Comparison of ENCODE assay signal across 8 cellular contexts in the genomic region with DNA sequence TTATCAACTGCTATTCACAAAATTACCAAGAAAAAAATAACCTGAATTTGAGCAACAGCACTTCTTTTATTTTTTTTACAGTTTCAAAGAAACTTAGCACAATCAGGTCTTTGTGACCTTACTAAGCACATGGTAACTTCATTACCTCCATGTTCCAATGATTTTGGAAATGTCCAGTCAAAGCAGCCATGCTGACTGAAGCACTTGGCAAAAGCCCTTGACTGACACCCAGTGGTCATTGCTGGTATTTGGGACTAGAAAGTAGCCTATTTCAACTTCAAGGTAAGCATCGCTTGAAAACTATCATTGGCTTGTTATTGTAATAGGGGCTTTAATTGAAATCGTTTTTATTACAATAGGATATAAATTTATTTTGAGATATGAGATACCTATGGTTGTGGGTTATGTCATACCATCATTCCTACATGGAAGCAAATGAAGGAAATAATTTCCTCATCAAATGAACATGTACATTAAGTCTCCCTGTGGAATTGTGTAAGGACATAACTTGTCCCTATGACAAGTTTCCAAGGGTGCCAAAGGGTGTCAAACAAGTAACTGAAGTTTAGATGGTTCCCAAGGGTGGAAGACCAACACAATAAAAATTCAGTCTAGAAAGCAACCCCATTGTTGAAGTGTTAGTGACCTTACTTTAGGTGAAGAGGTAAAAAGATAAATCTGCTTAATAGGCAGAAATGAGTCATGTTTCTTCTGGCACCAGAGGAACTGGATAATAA. TPM values are rescaled to one million over a fixed set of nuclear protein-coding genes. Genes with fewer than 3 reads are reported as not detected.
DNase-seq lines count a peak whose midpoint lies in the region; ATAC-seq and TF ChIP-seq lines count a peak whose summit lies in the region.

No MANE protein-coding gene starts in this region.

- H3K27me3 ChIP-seq in esophagus muscularis mucosa (no peaks in the 10 kb centered on the region), vagina (no peaks in the 10 kb centered on the region)

- intact Hi-C loops in activated CD4-positive, alpha-beta T cell treated with anti-CD3 and anti-CD28 coated beads for 36 hours (cut with DNase I, micrococcal nuclease), result loop anchor here (1.0 to 10.0 kb wide), 5 partner anchors 452 to 1911 kb away; no protein-coding TSS in a partner anchor
- intact Hi-C loops in esophagus muscularis mucosa (cut with DNase I) (loop anchor here (5.0 to 10.0 kb wide), 2 partner anchors 1055 to 1912 kb away; no protein-coding TSS in a partner anchor), vagina (cut with DNase I) (no loop called here)

- H3K9me3 ChIP-seq in esophagus muscularis mucosa (no peaks in the 10 kb centered on the region), vagina (no peaks in the 10 kb centered on the region)

- WGBS in esophagus muscularis mucosa, result 17% methylated on average over 2 of the region's 2 CpGs

- DNase-seq in NCI-H1694 (lab: John Stamatoyannopoulos, UW) (peak; percentile 48), esophagus muscularis mucosa (ENCODE audit: extremely low spot score) (no peak), nephron progenitor cell (peak; percentile 80), vagina (ENCODE audit: extremely low spot score in 2 of 2) (no peak)
- DNase-seq in activated CD4-positive, alpha-beta T cell treated with anti-CD3 and anti-CD28 coated beads for 36 hours, result peak; percentile 71

- H3K4me3 Mint-ChIP-seq in activated CD4-positive, alpha-beta T cell treated with anti-CD3 and anti-CD28 coated beads for 36 hours, result no peak overlapping the region
- H3K4me3 Mint-ChIP-seq in nephron progenitor cell, result no peak overlapping the region

- TF ChIP-seq POLR2A in esophagus muscularis mucosa (IDR thresholded peaks at IDR 0.05; ENCODE audit: low read depth), result no peak
- TF ChIP-seq POLR2A in vagina (IDR thresholded peaks at IDR 0.05), result no peak

- no peaks in the 10 kb centered on the region for H3K4me1 Mint-ChIP-seq in activated CD4-positive, alpha-beta T cell treated with anti-CD3 and anti-CD28 coated beads for 36 hours
- H3K4me1 Mint-ChIP-seq in nephron progenitor cell, result no peaks in the 10 kb centered on the region

- H3K36me3 Mint-ChIP-seq in activated CD4-positive, alpha-beta T cell treated with anti-CD3 and anti-CD28 coated beads for 36 hours (ENCODE audit: low read depth), result no peaks in the 10 kb centered on the region
- H3K36me3 Mint-ChIP-seq in nephron progenitor cell (ENCODE audit: low read depth), result no peaks in the 10 kb centered on the region

- H3K27me3 Mint-ChIP-seq in activated CD4-positive, alpha-beta T cell treated with anti-CD3 and anti-CD28 coated beads for 36 hours, result peaks cover 4% of the 10 kb centered on the region
- H3K27me3 Mint-ChIP-seq in nephron progenitor cell (ENCODE audit: low read depth, poor library complexity), result no peaks in the 10 kb centered on the region

- H3K36me3 ChIP-seq in esophagus muscularis mucosa (no peaks in the 10 kb centered on the region), vagina (no peaks in the 10 kb centered on the region)

- H3K27ac ChIP-seq in C4-2B (no peak overlapping the region), esophagus muscularis mucosa (replicated peaks in 1 of 4) (no peak overlapping the region), vagina (no peak overlapping the region)

- H3K4me1 ChIP-seq in esophagus muscularis mucosa (no peaks in the 10 kb centered on the region), vagina (no peaks in the 10 kb centered on the region)

- TF ChIP-seq EP300 in esophagus muscularis mucosa (IDR thresholded peaks at IDR 0.05), result no peak

- TF ChIP-seq CTCF in C4-2B (conservative IDR thresholded peaks at IDR 0.05) (peak; percentile 92), esophagus muscularis mucosa (IDR thresholded peaks at IDR 0.05) (peak; percentile 55 to 82 (median 72)), nephron progenitor cell (IDR thresholded peaks at IDR 0.05) (peak; percentile 98), vagina (IDR thresholded peaks at IDR 0.05) (peak in 2 of 3 experiments; percentile 35 to 39)

- no peak overlapping the region for H3K27ac Mint-ChIP-seq in activated CD4-positive, alpha-beta T cell treated with anti-CD3 and anti-CD28 coated beads for 36 hours
- no peak overlapping the region for H3K27ac Mint-ChIP-seq in nephron progenitor cell

- H3K4me3 ChIP-seq in esophagus muscularis mucosa, result no peak overlapping the region
- no peak overlapping the region for H3K4me3 ChIP-seq in vagina

- CTCF ChIA-PET in activated CD4-positive, alpha-beta T cell treated with anti-CD3 and anti-CD28 coated beads for 36 hours (lab: Charles Lee), result no interaction called here

- POLR2A ChIA-PET in activated CD4-positive, alpha-beta T cell treated with anti-CD3 and anti-CD28 coated beads for 36 hours (lab: Charles Lee), result no interaction called here

- no peaks in the 10 kb centered on the region for H3K9me3 Mint-ChIP-seq in activated CD4-positive, alpha-beta T cell treated with anti-CD3 and anti-CD28 coated beads for 36 hours (ENCODE audit: low read depth)
- no peaks in the 10 kb centered on the region for H3K9me3 Mint-ChIP-seq in nephron progenitor cell

- ATAC-seq in GM18858 (IDR thresholded peaks at IDR 0.05; ENCODE audit: unreplicated experiment), result peak; percentile 90
- peak; percentile 78 for ATAC-seq in HG02970 (IDR thresholded peaks at IDR 0.05; ENCODE audit: low FRiP score, unreplicated experiment)
- ATAC-seq in activated CD4-positive, alpha-beta T cell treated with anti-CD3 and anti-CD28 coated beads for 36 hours, result peak; percentile 61

RNA-seq across cellular contexts. Expression of gene ANXA10, which starts 15.2 kb away (rescaled TPM):
- not detected for total RNA-seq in activated CD4-positive, alpha-beta T cell treated with anti-CD3 and anti-CD28 coated beads for 36 hours
- total RNA-seq in esophagus muscularis mucosa (1 to 10 TPM in 1 of 4 donors, not detected in 3; 4.6 TPM), vagina (not detected)

Comparison
In these comparisons a context has a peak if more than half of its experiments do, and no peak if none do; other contexts are left out.
1. CTCF ChIP-seq: peak in every context shown above with its lines; median percentile 98 in nephron progenitor cell; 92 in C4-2B; 72 in esophagus muscularis mucosa; 37 in vagina.
2. DNase-seq: peak in NCI-H1694 (single experiment), activated CD4-positive, alpha-beta T cell treated with anti-CD3 and anti-CD28 coated beads for 36 hours (single experiment) and nephron progenitor cell (single experiment); none in esophagus muscularis mucosa (single experiment) and vagina (0 of 2).
3. Peak in every context shown above with its lines, with median percentiles within 50 percentile points of each other: ATAC-seq.